Comparison of ENCODE assay signal across 9 cellular contexts in genomic region chr4:53012738-53013137, GRCh38.
A peak's percentile ranks its signal among the peaks of the same experiment; 100 is the strongest.
DNase-seq lines count a peak whose midpoint lies in the region; ATAC-seq and TF ChIP-seq lines count a peak whose summit lies in the region.
"Had no signal": no experiment of that assay in that cellular context is flagged by ENCODE, and none has a peak within 500 bp of the region (broad histone marks: within the 10 kb centered on the region; RNA-seq: fewer than 3 reads in every experiment).

No MANE protein-coding gene starts in this region.

- H3K4me3 ChIP-seq in HEK293 (ENCODE audit: low read depth, low read length): no peak overlapping the region
- H3K4me3 ChIP-seq in HAP-1: no peak overlapping the region
- H3K4me3 ChIP-seq: K562 had no signal

- H3K36me3 ChIP-seq in HEK293 (ENCODE audit: control insufficient read depth in 2 of 2, insufficient read depth in 1 of 2, low read length in 2 of 2): no peaks in the 10 kb centered on the region
- no peaks in the 10 kb centered on the region for H3K36me3 ChIP-seq in HAP-1 (replicated peaks)

- H3K27me3 ChIP-seq in HAP-1 (ENCODE audit: low read depth): no peaks in the 10 kb centered on the region

- no peak for TF ChIP-seq CTCF in HEK293 (tag by site-specific recombination; IDR thresholded peaks at IDR 0.05)

- peak overlapping the region; percentile 50 to 73 (median 68) for H3K4me3 Mint-ChIP-seq in T-cell
- H3K4me3 Mint-ChIP-seq in memory B cell: no peak overlapping the region

- in situ Hi-C loops in HAP-1 (cut with MboI; ENCODE audit: low sequenced_read_pairs): loop anchor here (10.0 to 25.0 kb wide), 3 partner anchors 175 to 1222 kb away; no protein-coding TSS in a partner anchor

- POLR2A ChIA-PET in HEK293 (lab: Yijun Ruan, JAX) (no interaction called here), T-cell (lab: Charles Lee) (interaction anchor here in 1 of 2 donors (0.6 kb wide), 1 partner anchor 366 kb away, joined by 3 read pairs; no protein-coding TSS in a partner anchor)

- H3K9me3 Mint-ChIP-seq in T-cell (no peaks in the 10 kb centered on the region), memory B cell (no peaks in the 10 kb centered on the region)

- DNase-seq in T-cell (peak in 5 of 34 experiments; percentile 1 to 7 (median 2)), memory B cell (ENCODE audit: low spot score in 2 of 2) (no peak), medulla oblongata (ENCODE audit: extremely low spot score) (no peak), NCI-H1105 (lab: John Stamatoyannopoulos, UW) (no peak), HAP-1 (ENCODE audit: low spot score in 2 of 2) (no peak)
- no peak for DNase-seq in stimulated activated CD8-positive, alpha-beta memory T cell treated with anti-CD3 and anti-CD28 coated beads, Interleukin-4, amount 100 ng/mL, for 48 hours

- H3K9me3 ChIP-seq in HEK293 (ENCODE audit: control insufficient read depth, insufficient read depth, low read depth, low read length) (no peaks in the 10 kb centered on the region), HAP-1 (no peaks in the 10 kb centered on the region)

- peaks cover 19% of the 10 kb centered on the region for H3K36me3 Mint-ChIP-seq in T-cell
- H3K36me3 Mint-ChIP-seq in memory B cell: peaks cover 12% of the 10 kb centered on the region

- H3K4me1 Mint-ChIP-seq in T-cell (peaks cover 42 to 60% (median 50%) of the 10 kb centered on the region in 3 donors), memory B cell (peaks cover 10% of the 10 kb centered on the region)

- CTCF ChIA-PET in HEK293 (lab: Yijun Ruan, JAX) (interaction anchor here (5.2 kb wide), 1 partner anchor 1221 kb away, joined by 45 read pairs; no protein-coding TSS in a partner anchor), T-cell (lab: Charles Lee) (no interaction called here)

- H3K4me1 ChIP-seq in HEK293 (ENCODE audit: control insufficient read depth, insufficient read depth, low read length) (0 out of 2 replicates have a peak, but pooled peaks cover 3% of the 10 kb centered on the region), HAP-1 (peaks cover 9% of the 10 kb centered on the region)

- ATAC-seq in GM18508 (IDR thresholded peaks at IDR 0.05; ENCODE audit: insufficient read depth, unreplicated experiment) (peak; percentile 62), T-cell (replicated peaks in 1 of 4) (peak; percentile 63 to 85 (median 76)), memory B cell (ENCODE audit: low read depth) (no peak)
- ATAC-seq: K562 had no signal

- H3K27me3 Mint-ChIP-seq in T-cell (no peaks in the 10 kb centered on the region), memory B cell (no peaks in the 10 kb centered on the region)

- H3K27ac ChIP-seq in HEK293 (ENCODE audit: extremely low read depth, low read depth, low read length): no peak overlapping the region

- H3K27ac Mint-ChIP-seq in T-cell: peak overlapping the region; percentile 86 to 92
- peak overlapping the region; percentile 69 for H3K27ac Mint-ChIP-seq in memory B cell

TF ChIP-seq in HEK293, 187 proteins besides CTCF, POLR2A, EP300 and RAD21:
- TF ChIP-seq KLF16 (tag by site-specific recombination; IDR thresholded peaks at IDR 0.05): no peak
- TF ChIP-seq SCRT1 (tag by site-specific recombination; IDR thresholded peaks at IDR 0.05; ENCODE audit: borderline replicate concordance): peak; percentile 32; the same call in 1 of the 2 replicates
